In the genomic region with DNA sequence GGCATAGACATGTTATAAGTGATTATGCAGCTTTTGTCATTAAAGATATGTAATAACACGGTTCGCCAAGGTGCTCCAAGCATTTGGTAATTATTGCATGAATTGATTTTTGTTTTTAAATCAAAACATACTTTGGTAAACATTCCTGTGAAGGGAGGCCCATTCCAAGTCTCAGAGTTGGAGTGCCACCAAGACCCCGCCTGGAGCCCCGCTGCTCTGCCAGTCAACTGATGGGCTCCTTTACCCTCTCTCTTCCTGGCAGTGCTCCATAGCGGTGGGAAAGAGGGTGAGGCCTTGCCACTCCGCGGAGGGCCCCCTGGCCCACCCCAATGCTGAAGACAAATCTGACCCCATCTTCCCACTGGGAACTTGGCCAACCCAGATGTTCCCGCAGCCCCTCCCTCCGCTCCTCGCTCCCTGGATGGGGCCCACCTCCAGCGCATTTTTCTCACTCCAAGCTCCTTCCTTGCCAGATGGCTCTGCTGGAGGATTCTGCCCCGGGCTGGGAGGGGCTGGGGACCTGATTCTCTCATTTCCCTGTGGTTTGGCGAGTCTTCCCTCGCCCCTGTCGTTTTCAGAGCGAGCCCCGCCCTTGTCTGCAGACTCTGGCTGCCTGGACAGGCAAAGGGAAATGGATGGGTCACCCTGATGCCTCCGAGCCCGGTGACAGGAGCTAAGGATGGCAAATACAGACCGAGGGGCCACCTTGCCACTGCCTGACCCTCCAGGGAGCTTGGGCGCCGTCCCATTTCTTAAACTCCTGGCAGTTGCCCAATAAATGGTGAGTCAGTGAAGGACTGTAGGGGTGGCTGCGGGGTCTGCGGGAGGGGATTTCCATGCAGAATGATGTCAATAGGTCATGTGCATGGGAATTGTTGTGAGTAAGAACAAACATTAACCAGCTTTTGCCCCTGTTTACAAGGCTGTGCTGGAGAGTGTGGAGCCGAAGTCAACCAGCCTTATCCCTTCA, we compare ENCODE assay signal across 9 cellular contexts. TPM values are rescaled to one million over a fixed set of nuclear protein-coding genes. Genes with fewer than 3 reads are reported as not detected.
DNase-seq lines count a peak whose midpoint lies in the region; ATAC-seq and TF ChIP-seq lines count a peak whose summit lies in the region.
"Had no signal": no experiment of that assay in that cellular context is flagged by ENCODE, and none has a peak within 500 bp of the region (broad histone marks: within the 10 kb centered on the region; RNA-seq: fewer than 3 reads in every experiment).

No MANE protein-coding gene starts in this region.

- H3K27me3 ChIP-seq in AG04450 (ENCODE audit: control insufficient read depth, insufficient read depth, low read length) (no peaks in the 10 kb centered on the region), dorsolateral prefrontal cortex (no peaks in the 10 kb centered on the region), prostate gland (replicated peaks; ENCODE audit: insufficient read depth) (no peaks in the 10 kb centered on the region)

- ATAC-seq in mucosa of descending colon (peak; percentile 28), HG03378 (IDR thresholded peaks at IDR 0.05; ENCODE audit: unreplicated experiment) (no peak), GM21447 (IDR thresholded peaks at IDR 0.05; ENCODE audit: unreplicated experiment) (no peak), HG03039 (IDR thresholded peaks at IDR 0.05; ENCODE audit: unreplicated experiment) (no peak)

- DNase-seq in AG04450 (ENCODE audit: low read depth, low spot score), result peak; percentile 84
- DNase-seq in NCI-H226, result peak; percentile 81
- DNase-seq in dorsolateral prefrontal cortex, result peak in 1 of 10 donors; percentile 17
- no peak for DNase-seq in mucosa of descending colon
- DNase-seq in prostate gland (ENCODE audit: low spot score), result no peak

- H3K27ac ChIP-seq in AG04450 (ENCODE audit: low read depth, low read length) (peak overlapping the region; percentile 84), dorsolateral prefrontal cortex (peak overlapping the region in 48 of 59 donors; percentile 7 to 82 (median 63)), prostate gland (peak overlapping the region in 1 of 2 donors; percentile 15)
- H3K27ac ChIP-seq: C4-2B had no signal

- CTCF ChIA-PET in AG04450 (lab: Charles Lee), result interaction anchor here (0.7 kb wide), 1 partner anchor 280 kb away, joined by 3 read pairs; no protein-coding TSS in a partner anchor

- intact Hi-C loops in dorsolateral prefrontal cortex (cut with DNase I), result no loop called here
- intact Hi-C loops in mucosa of descending colon (cut with DNase I, micrococcal nuclease), result no loop called here
- intact Hi-C loops in prostate gland (cut with DNase I), result no loop called here

- H3K9me3 ChIP-seq in AG04450 (ENCODE audit: control insufficient read depth, insufficient read depth, low read length), result no peaks in the 10 kb centered on the region
- H3K9me3 ChIP-seq in mucosa of descending colon, result no peaks in the 10 kb centered on the region
- no peaks in the 10 kb centered on the region for H3K9me3 ChIP-seq in prostate gland

- H3K4me3 ChIP-seq in AG04450 (ENCODE audit: low read depth, low read length), result peak overlapping the region; percentile 34
- peak overlapping the region in 2 of 59 donors; percentile 10 to 18 for H3K4me3 ChIP-seq in dorsolateral prefrontal cortex
- H3K4me3 ChIP-seq in mucosa of descending colon, result no peak overlapping the region
- H3K4me3 ChIP-seq in prostate gland, result no peak overlapping the region

- TF ChIP-seq POLR2A in prostate gland (IDR thresholded peaks at IDR 0.05), result no peak

- TF ChIP-seq CTCF in AG04450 (IDR thresholded peaks at IDR 0.05; ENCODE audit: low read depth, low read length), result no peak
- no peak for TF ChIP-seq CTCF in dorsolateral prefrontal cortex (IDR thresholded peaks at IDR 0.05 in 54 of 56, conservative IDR thresholded peaks at IDR 0.05 in 2 of 56; ENCODE audit: low read depth in 1 of 56, partially characterized antibody in 56 of 56)
- no peak for TF ChIP-seq CTCF in mucosa of descending colon (IDR thresholded peaks at IDR 0.05)
- TF ChIP-seq CTCF in prostate gland (IDR thresholded peaks at IDR 0.05), result no peak

- POLR2A ChIA-PET in AG04450 (lab: Yijun Ruan, JAX), result interaction anchor here (0.6 to 1.2 kb wide), 6 partner anchors 10 to 262 kb away, joined by 3 to 5 read pairs (median 4); a partner anchor contains a TSS

- H3K4me1 ChIP-seq in mucosa of descending colon (ENCODE audit: low read depth) (no peaks in the 10 kb centered on the region), prostate gland (replicated peaks) (no peaks in the 10 kb centered on the region)

- H3K36me3 ChIP-seq in mucosa of descending colon (ENCODE audit: low read depth), result no peaks in the 10 kb centered on the region
- no peaks in the 10 kb centered on the region for H3K36me3 ChIP-seq in prostate gland

- 22% methylated on average over 25 of the region's 25 CpGs for WGBS in prostate gland

RNA-seq across cellular contexts. Expression of a gene that starts 9.2 kb away (rescaled TPM):
- 3.1 and 3.4 TPM in 2 replicates for polyA plus RNA-seq in AG04450 (2011; rRNA removed)
- 2.7 and 3.0 TPM in 2 replicates for polyA minus RNA-seq in AG04450 (2011; rRNA and poly(A)+ RNA removed)
- 10 to 100 TPM in 118 of 120 experiments, 1 to 10 TPM in 2; 4.4 to 80.4 (median 28.9) TPM for total RNA-seq in dorsolateral prefrontal cortex
- 10 to 100 TPM in 1 of 3 donors, 1 to 10 TPM in 2; 4.9 to 22.5 (median 5.6) TPM for total RNA-seq in mucosa of descending colon
- 10 to 100 TPM; 10.7 to 33.1 TPM for total RNA-seq in prostate gland

Comparison
In these comparisons a context has a peak if more than half of its experiments do, and no peak if none do; other contexts are left out.
1. DNase-seq: peak in AG04450 (single experiment) and NCI-H226 (single experiment); none in mucosa of descending colon (0 of 3) and prostate gland (single experiment).